Comparison of ENCODE assay signal across 1 cellular context in the genomic region with DNA sequence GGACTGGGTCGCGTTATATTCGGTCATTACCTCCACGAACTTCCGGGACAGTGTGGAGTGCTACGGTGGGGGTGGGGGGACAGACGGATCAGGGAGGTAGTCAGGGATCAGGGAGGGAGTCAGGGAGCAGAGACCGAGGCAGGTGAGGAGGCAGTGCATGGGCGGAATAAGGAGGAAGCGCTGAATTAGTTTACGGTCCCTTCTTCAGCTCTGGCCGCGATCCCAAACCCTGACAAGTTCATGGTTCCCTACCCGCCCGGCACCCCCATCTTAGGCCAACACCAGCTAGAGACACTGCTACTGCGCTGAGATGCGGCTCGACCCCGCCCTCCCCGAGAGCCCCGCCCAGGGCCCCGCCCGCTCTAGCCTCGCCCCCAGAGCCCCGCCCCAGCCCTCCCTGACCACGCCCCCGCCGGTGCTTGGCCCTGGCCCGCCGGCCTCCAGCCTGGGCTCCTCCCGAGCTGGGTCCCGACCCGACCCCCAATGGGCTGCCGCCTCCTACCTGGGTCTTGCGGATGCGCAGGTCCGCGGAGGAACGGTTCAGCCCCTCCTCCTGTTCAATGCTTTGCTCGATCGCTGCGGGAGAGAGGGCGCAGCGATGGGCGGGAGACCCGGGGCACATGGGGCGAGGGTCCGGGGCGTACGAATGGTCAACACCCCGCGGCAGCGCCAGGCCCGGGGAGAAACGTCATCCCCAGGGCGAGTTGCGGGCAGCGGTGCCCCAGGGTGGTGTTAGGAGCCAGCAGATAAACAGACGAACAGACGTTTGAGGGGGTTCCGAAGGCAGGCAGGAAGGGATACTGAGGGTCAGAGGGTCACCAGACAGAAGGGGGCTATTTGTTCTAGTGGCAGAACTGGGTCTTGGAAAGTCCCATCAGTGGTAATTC.
A peak's percentile ranks its signal among the peaks of the same experiment; 100 is the strongest.
TF ChIP-seq lines count a peak whose summit lies in the region.

No MANE protein-coding gene starts in this region.

TF ChIP-seq in HepG2, 621 proteins besides CTCF, POLR2A, EP300 and RAD21 (continued from another document):
- TF ChIP-seq, protein P1, sequence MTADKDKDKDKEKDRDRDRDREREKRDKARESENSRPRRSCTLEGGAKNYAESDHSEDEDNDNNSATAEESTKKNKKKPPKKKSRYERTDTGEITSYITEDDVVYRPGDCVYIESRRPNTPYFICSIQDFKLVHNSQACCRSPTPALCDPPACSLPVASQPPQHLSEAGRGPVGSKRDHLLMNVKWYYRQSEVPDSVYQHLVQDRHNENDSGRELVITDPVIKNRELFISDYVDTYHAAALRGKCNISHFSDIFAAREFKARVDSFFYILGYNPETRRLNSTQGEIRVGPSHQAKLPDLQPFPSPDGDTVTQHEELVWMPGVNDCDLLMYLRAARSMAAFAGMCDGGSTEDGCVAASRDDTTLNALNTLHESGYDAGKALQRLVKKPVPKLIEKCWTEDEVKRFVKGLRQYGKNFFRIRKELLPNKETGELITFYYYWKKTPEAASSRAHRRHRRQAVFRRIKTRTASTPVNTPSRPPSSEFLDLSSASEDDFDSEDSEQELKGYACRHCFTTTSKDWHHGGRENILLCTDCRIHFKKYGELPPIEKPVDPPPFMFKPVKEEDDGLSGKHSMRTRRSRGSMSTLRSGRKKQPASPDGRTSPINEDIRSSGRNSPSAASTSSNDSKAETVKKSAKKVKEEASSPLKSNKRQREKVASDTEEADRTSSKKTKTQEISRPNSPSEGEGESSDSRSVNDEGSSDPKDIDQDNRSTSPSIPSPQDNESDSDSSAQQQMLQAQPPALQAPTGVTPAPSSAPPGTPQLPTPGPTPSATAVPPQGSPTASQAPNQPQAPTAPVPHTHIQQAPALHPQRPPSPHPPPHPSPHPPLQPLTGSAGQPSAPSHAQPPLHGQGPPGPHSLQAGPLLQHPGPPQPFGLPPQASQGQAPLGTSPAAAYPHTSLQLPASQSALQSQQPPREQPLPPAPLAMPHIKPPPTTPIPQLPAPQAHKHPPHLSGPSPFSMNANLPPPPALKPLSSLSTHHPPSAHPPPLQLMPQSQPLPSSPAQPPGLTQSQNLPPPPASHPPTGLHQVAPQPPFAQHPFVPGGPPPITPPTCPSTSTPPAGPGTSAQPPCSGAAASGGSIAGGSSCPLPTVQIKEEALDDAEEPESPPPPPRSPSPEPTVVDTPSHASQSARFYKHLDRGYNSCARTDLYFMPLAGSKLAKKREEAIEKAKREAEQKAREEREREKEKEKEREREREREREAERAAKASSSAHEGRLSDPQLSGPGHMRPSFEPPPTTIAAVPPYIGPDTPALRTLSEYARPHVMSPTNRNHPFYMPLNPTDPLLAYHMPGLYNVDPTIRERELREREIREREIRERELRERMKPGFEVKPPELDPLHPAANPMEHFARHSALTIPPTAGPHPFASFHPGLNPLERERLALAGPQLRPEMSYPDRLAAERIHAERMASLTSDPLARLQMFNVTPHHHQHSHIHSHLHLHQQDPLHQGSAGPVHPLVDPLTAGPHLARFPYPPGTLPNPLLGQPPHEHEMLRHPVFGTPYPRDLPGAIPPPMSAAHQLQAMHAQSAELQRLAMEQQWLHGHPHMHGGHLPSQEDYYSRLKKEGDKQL (CRISPR knock-in tag; IDR thresholded peaks at IDR 0.05; ENCODE audit: low read depth), result no peak
- peak; percentile 75 for TF ChIP-seq KAT7 (CRISPR knock-in tag; IDR thresholded peaks at IDR 0.05; ENCODE audit: borderline replicate concordance)
- no peak for TF ChIP-seq SMC3 (IDR thresholded peaks at IDR 0.05; ENCODE audit: low read length)
- TF ChIP-seq NFATC3 (CRISPR knock-in tag; IDR thresholded peaks at IDR 0.05), result no peak
- TF ChIP-seq ZNF121 (CRISPR knock-in tag; IDR thresholded peaks at IDR 0.05), result peak; percentile 44; the same call in 1 of the 2 replicates
- TF ChIP-seq, protein P2, sequence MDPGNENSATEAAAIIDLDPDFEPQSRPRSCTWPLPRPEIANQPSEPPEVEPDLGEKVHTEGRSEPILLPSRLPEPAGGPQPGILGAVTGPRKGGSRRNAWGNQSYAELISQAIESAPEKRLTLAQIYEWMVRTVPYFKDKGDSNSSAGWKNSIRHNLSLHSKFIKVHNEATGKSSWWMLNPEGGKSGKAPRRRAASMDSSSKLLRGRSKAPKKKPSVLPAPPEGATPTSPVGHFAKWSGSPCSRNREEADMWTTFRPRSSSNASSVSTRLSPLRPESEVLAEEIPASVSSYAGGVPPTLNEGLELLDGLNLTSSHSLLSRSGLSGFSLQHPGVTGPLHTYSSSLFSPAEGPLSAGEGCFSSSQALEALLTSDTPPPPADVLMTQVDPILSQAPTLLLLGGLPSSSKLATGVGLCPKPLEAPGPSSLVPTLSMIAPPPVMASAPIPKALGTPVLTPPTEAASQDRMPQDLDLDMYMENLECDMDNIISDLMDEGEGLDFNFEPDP (CRISPR knock-in tag; conservative IDR thresholded peaks at IDR 0.05), result no peak
- TF ChIP-seq ZNF274 (CRISPR knock-in tag; IDR thresholded peaks at IDR 0.05), result no peak
- TF ChIP-seq RXRB (CRISPR knock-in tag; IDR thresholded peaks at IDR 0.05; ENCODE audit: borderline replicate concordance), result peak; percentile 31
- no peak; the same call in 1 of the 2 replicates for TF ChIP-seq DNMT1 (CRISPR knock-in tag; IDR thresholded peaks at IDR 0.05)
- TF ChIP-seq ZNF441 (CRISPR knock-in tag; IDR thresholded peaks at IDR 0.05; ENCODE audit: borderline replicate concordance), result peak; percentile 42; the same call in 1 of the 2 replicates
- peak; percentile 57 for TF ChIP-seq DMAP1 (CRISPR knock-in tag; IDR thresholded peaks at IDR 0.05)
- TF ChIP-seq ZNF451 (CRISPR knock-in tag; IDR thresholded peaks at IDR 0.05), result no peak; the same call in 1 of the 2 replicates
- TF ChIP-seq ZNF652 (CRISPR knock-in tag; IDR thresholded peaks at IDR 0.05; ENCODE audit: borderline replicate concordance, low read depth), result no peak
- TF ChIP-seq ZFP41 (CRISPR knock-in tag; IDR thresholded peaks at IDR 0.05; ENCODE audit: borderline replicate concordance), result no peak; the same call in 1 of the 2 replicates
- TF ChIP-seq JUN (CRISPR knock-in tag; IDR thresholded peaks at IDR 0.05), result peak; percentile 20; the same call in 1 of the 2 replicates
- peak; percentile 82 for TF ChIP-seq SP4 (CRISPR knock-in tag; IDR thresholded peaks at IDR 0.05)
- TF ChIP-seq POGZ (CRISPR knock-in tag; IDR thresholded peaks at IDR 0.05), result peak; percentile 74; the same call in 1 of the 2 replicates
- TF ChIP-seq, protein P3, sequence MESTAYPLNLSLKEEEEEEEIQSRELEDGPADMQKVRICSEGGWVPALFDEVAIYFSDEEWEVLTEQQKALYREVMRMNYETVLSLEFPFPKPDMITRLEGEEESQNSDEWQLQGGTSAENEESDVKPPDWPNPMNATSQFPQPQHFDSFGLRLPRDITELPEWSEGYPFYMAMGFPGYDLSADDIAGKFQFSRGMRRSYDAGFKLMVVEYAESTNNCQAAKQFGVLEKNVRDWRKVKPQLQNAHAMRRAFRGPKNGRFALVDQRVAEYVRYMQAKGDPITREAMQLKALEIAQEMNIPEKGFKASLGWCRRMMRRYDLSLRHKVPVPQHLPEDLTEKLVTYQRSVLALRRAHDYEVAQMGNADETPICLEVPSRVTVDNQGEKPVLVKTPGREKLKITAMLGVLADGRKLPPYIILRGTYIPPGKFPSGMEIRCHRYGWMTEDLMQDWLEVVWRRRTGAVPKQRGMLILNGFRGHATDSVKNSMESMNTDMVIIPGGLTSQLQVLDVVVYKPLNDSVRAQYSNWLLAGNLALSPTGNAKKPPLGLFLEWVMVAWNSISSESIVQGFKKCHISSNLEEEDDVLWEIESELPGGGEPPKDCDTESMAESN (CRISPR knock-in tag; conservative IDR thresholded peaks at IDR 0.05), result peak; percentile 42; the same call in 1 of the 2 replicates
- TF ChIP-seq AGO2 (optimal IDR thresholded peaks at IDR 0.05; ENCODE audit: low read depth, low read length), result peak; percentile 96
- TF ChIP-seq, protein P4, sequence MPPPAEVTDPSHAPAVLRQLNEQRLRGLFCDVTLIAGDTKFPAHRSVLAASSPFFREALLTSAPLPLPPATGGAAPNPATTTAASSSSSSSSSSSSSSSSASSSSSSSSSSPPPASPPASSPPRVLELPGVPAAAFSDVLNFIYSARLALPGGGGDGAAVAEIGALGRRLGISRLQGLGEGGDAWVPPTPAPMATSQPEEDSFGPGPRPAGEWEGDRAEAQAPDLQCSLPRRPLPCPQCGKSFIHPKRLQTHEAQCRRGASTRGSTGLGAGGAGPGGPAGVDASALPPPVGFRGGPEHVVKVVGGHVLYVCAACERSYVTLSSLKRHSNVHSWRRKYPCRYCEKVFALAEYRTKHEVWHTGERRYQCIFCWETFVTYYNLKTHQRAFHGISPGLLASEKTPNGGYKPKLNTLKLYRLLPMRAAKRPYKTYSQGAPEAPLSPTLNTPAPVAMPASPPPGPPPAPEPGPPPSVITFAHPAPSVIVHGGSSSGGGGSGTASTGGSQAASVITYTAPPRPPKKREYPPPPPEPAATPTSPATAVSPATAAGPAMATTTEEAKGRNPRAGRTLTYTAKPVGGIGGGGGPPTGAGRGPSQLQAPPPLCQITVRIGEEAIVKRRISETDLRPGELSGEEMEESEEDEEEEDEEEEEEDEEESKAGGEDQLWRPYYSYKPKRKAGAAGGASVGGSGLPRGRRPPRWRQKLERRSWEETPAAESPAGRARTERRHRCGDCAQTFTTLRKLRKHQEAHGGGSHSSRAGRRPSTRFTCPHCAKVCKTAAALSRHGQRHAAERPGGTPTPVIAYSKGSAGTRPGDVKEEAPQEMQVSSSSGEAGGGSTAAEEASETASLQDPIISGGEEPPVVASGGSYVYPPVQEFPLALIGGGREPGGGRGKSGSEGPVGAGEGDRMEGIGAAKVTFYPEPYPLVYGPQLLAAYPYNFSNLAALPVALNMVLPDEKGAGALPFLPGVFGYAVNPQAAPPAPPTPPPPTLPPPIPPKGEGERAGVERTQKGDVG (CRISPR knock-in tag; IDR thresholded peaks at IDR 0.05; ENCODE audit: borderline replicate concordance), result no peak
- no peak for TF ChIP-seq ZMYM2 (CRISPR knock-in tag; IDR thresholded peaks at IDR 0.05)
- TF ChIP-seq ZNF644 (CRISPR knock-in tag; IDR thresholded peaks at IDR 0.05; ENCODE audit: low read depth), result no peak
- no peak; the same call in 1 of the 2 replicates for TF ChIP-seq REL (CRISPR knock-in tag; conservative IDR thresholded peaks at IDR 0.05)
- peak; percentile 43; the same call in 1 of the 2 replicates for TF ChIP-seq ETV6 (CRISPR knock-in tag; conservative IDR thresholded peaks at IDR 0.05)
- TF ChIP-seq, protein P5, sequence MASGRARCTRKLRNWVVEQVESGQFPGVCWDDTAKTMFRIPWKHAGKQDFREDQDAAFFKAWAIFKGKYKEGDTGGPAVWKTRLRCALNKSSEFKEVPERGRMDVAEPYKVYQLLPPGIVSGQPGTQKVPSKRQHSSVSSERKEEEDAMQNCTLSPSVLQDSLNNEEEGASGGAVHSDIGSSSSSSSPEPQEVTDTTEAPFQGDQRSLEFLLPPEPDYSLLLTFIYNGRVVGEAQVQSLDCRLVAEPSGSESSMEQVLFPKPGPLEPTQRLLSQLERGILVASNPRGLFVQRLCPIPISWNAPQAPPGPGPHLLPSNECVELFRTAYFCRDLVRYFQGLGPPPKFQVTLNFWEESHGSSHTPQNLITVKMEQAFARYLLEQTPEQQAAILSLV (CRISPR knock-in tag; IDR thresholded peaks at IDR 0.05; ENCODE audit: borderline replicate concordance), result peak; percentile 81
- TF ChIP-seq ZNF792 (CRISPR knock-in tag; IDR thresholded peaks at IDR 0.05), result peak; percentile 71; the same call in 1 of the 2 replicates
- TF ChIP-seq ZNF30 (CRISPR knock-in tag; IDR thresholded peaks at IDR 0.05), result 0 out of 2 replicates have a peak, but pooled peaks have one; percentile 24
- TF ChIP-seq ZNF382 (CRISPR knock-in tag; IDR thresholded peaks at IDR 0.05; ENCODE audit: borderline replicate concordance), result no peak
- TF ChIP-seq SAFB2 (CRISPR knock-in tag; IDR thresholded peaks at IDR 0.05; ENCODE audit: borderline replicate concordance, low read depth), result 0 out of 2 replicates have a peak, but pooled peaks have one; percentile 36
- TF ChIP-seq ZNF747 (CRISPR knock-in tag; IDR thresholded peaks at IDR 0.05; ENCODE audit: borderline replicate concordance), result peak; percentile 89; the same call in 1 of the 2 replicates
- peak; percentile 89 for TF ChIP-seq ZFX (CRISPR knock-in tag; IDR thresholded peaks at IDR 0.05; ENCODE audit: low read depth)
- no peak for TF ChIP-seq ZNF569 (CRISPR knock-in tag; IDR thresholded peaks at IDR 0.05; ENCODE audit: borderline replicate concordance)
- TF ChIP-seq, protein P6, sequence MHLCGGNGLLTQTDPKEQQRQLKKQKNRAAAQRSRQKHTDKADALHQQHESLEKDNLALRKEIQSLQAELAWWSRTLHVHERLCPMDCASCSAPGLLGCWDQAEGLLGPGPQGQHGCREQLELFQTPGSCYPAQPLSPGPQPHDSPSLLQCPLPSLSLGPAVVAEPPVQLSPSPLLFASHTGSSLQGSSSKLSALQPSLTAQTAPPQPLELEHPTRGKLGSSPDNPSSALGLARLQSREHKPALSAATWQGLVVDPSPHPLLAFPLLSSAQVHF (CRISPR knock-in tag; IDR thresholded peaks at IDR 0.05), result peak; percentile 38; the same call in 1 of the 2 replicates
- no peak for TF ChIP-seq NR3C1 (CRISPR knock-in tag; IDR thresholded peaks at IDR 0.05)
- TF ChIP-seq, protein P7, sequence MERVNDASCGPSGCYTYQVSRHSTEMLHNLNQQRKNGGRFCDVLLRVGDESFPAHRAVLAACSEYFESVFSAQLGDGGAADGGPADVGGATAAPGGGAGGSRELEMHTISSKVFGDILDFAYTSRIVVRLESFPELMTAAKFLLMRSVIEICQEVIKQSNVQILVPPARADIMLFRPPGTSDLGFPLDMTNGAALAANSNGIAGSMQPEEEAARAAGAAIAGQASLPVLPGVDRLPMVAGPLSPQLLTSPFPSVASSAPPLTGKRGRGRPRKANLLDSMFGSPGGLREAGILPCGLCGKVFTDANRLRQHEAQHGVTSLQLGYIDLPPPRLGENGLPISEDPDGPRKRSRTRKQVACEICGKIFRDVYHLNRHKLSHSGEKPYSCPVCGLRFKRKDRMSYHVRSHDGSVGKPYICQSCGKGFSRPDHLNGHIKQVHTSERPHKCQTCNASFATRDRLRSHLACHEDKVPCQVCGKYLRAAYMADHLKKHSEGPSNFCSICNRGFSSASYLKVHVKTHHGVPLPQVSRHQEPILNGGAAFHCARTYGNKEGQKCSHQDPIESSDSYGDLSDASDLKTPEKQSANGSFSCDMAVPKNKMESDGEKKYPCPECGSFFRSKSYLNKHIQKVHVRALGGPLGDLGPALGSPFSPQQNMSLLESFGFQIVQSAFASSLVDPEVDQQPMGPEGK (CRISPR knock-in tag; IDR thresholded peaks at IDR 0.05), result peak; percentile 94
- TF ChIP-seq ZNF33A (CRISPR knock-in tag; IDR thresholded peaks at IDR 0.05; ENCODE audit: borderline replicate concordance), result peak; percentile 63; the same call in 1 of the 2 replicates
- TF ChIP-seq, protein P8, sequence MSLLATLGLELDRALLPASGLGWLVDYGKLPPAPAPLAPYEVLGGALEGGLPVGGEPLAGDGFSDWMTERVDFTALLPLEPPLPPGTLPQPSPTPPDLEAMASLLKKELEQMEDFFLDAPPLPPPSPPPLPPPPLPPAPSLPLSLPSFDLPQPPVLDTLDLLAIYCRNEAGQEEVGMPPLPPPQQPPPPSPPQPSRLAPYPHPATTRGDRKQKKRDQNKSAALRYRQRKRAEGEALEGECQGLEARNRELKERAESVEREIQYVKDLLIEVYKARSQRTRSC (CRISPR knock-in tag; IDR thresholded peaks at IDR 0.05; ENCODE audit: low read depth), result peak; percentile 74; the same call in 1 of the 2 replicates
- no peak for TF ChIP-seq RFXANK (CRISPR knock-in tag; IDR thresholded peaks at IDR 0.05)
- TF ChIP-seq ZNF547 (CRISPR knock-in tag; IDR thresholded peaks at IDR 0.05), result no peak; the same call in 1 of the 2 replicates
